In the genomic region with DNA sequence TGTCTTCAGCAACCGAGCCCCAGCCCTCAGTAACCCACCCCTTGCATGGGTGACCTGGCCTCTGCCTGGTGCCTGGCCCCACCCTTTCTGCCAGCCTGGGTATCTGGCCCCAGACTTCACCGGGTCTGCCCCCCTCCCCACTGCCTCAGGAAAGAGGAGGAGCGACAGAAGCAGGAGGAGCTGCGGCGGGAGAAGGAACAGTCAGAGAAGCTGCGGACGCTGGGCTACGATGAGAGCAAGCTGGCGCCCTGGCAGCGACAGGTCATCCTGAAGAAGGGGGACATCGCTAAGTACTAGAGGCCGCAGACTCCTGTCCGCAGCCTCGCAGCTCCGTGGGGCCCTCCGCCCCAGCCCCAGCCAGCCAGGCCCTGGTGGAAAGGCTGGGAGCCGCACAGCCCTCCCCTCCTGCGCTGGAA, we compare ENCODE assay signal across 10 cellular contexts. TPM values are rescaled to one million over a fixed set of nuclear protein-coding genes. Genes with fewer than 3 reads are reported as not detected.
DNase-seq lines count a peak whose midpoint lies in the region; ATAC-seq, FAIRE-seq and TF ChIP-seq lines count a peak whose summit lies in the region.
"Had no signal": no experiment of that assay in that cellular context is flagged by ENCODE, and none has a peak within 500 bp of the region (broad histone marks: within the 10 kb centered on the region; RNA-seq: fewer than 3 reads in every experiment).

No MANE protein-coding gene starts in this region.

- DNase-seq in DND-41 = peak; percentile 73
- peak; percentile 61 for DNase-seq in T-helper 2 cell treated with Interferon-gamma antibody and Interleukin-4, amounts not matched to agents 5 μg/mL and 100 μg/mL, for 36 hours (ENCODE audit: low spot score)
- peak; percentile 40 for DNase-seq in activated naive CD8-positive, alpha-beta T cell treated with anti-CD3 and anti-CD28 coated beads, Interleukin-2, amount 50 U/mL, for 24 hours
- peak; percentile 53 for DNase-seq in neural progenitor cell (ENCODE audit: low spot score)
- no peak for DNase-seq in ureter (ENCODE audit: low spot score)
- DNase-seq in frontal cortex (ENCODE audit: low spot score in 2 of 2) = no peak
- DNase-seq in NOMO-1 treated with dmso at 0.1 percent for 144 hours (lab: John Stamatoyannopoulos, UW; ENCODE audit: unreplicated experiment) = no peak
- DNase-seq: NCI-H345, nephron progenitor cell had no signal

- no peaks in the 10 kb centered on the region for H3K27me3 ChIP-seq in DND-41 (ENCODE audit: insufficient read depth, low read length, poor library complexity)
- peaks cover 2% of the 10 kb centered on the region for H3K27me3 ChIP-seq in neural progenitor cell

- H3K36me3 ChIP-seq in DND-41 (ENCODE audit: insufficient read depth, low read length) (no peaks in the 10 kb centered on the region), neural progenitor cell (no peaks in the 10 kb centered on the region)

- H3K4me1 Mint-ChIP-seq in T-helper 2 cell treated with Interferon-gamma antibody and Interleukin-4, amounts not matched to agents 5 μg/mL and 100 μg/mL, for 36 hours (ENCODE audit: low read depth) = peaks cover 38% of the 10 kb centered on the region
- H3K4me1 Mint-ChIP-seq in activated naive CD8-positive, alpha-beta T cell treated with anti-CD3 and anti-CD28 coated beads, Interleukin-2, amount 50 U/mL, for 24 hours = peaks cover 51% of the 10 kb centered on the region
- peaks cover 10% of the 10 kb centered on the region for H3K4me1 Mint-ChIP-seq in neural progenitor cell

- peak overlapping the region; percentile 69 for H3K9ac ChIP-seq in DND-41 (ENCODE audit: low read depth, low read length)
- H3K9ac ChIP-seq in neural progenitor cell = no peak overlapping the region

- no peaks in the 10 kb centered on the region for H3K9me3 ChIP-seq in DND-41 (ENCODE audit: insufficient read depth, low read length, severe bottlenecking)
- no peaks in the 10 kb centered on the region for H3K9me3 ChIP-seq in neural progenitor cell (ENCODE audit: low read depth)

- peaks cover 7% of the 10 kb centered on the region for H3F3A ChIP-seq in neural progenitor cell (ENCODE audit: low read depth)

- peaks cover 23% of the 10 kb centered on the region for H3K27me3 Mint-ChIP-seq in T-helper 2 cell treated with Interferon-gamma antibody and Interleukin-4, amounts not matched to agents 5 μg/mL and 100 μg/mL, for 36 hours (ENCODE audit: low read depth)
- peaks cover 21% of the 10 kb centered on the region for H3K27me3 Mint-ChIP-seq in activated naive CD8-positive, alpha-beta T cell treated with anti-CD3 and anti-CD28 coated beads, Interleukin-2, amount 50 U/mL, for 24 hours
- peaks cover 3% of the 10 kb centered on the region for H3K27me3 Mint-ChIP-seq in neural progenitor cell (ENCODE audit: insufficient read depth, low read depth)

- H3K4me2 ChIP-seq in DND-41 (ENCODE audit: insufficient read depth, low read length) = peak overlapping the region; percentile 64
- peak overlapping the region; percentile 69 for H3K4me2 ChIP-seq in neural progenitor cell

- H3K4me1 ChIP-seq in DND-41 (ENCODE audit: insufficient read depth, low read length) = peaks cover 19% of the 10 kb centered on the region
- peaks cover 13% of the 10 kb centered on the region for H3K4me1 ChIP-seq in neural progenitor cell

- H3K79me2 ChIP-seq in DND-41 (ENCODE audit: insufficient read depth, low read length) (no peaks in the 10 kb centered on the region), neural progenitor cell (ENCODE audit: low read depth) (no peaks in the 10 kb centered on the region)

- no peaks in the 10 kb centered on the region for H3K9me3 Mint-ChIP-seq in T-helper 2 cell treated with Interferon-gamma antibody and Interleukin-4, amounts not matched to agents 5 μg/mL and 100 μg/mL, for 36 hours
- H3K9me3 Mint-ChIP-seq in activated naive CD8-positive, alpha-beta T cell treated with anti-CD3 and anti-CD28 coated beads, Interleukin-2, amount 50 U/mL, for 24 hours = no peaks in the 10 kb centered on the region
- no peaks in the 10 kb centered on the region for H3K9me3 Mint-ChIP-seq in neural progenitor cell
- H3K9me3 Mint-ChIP-seq: nephron progenitor cell had no signal

- H3K4me3 Mint-ChIP-seq in T-helper 2 cell treated with Interferon-gamma antibody and Interleukin-4, amounts not matched to agents 5 μg/mL and 100 μg/mL, for 36 hours = peak overlapping the region; percentile 76
- H3K4me3 Mint-ChIP-seq in activated naive CD8-positive, alpha-beta T cell treated with anti-CD3 and anti-CD28 coated beads, Interleukin-2, amount 50 U/mL, for 24 hours = peak overlapping the region; percentile 60
- H3K4me3 Mint-ChIP-seq in neural progenitor cell = peak overlapping the region; percentile 65

- no peak for TF ChIP-seq CTCF in DND-41 (IDR thresholded peaks at IDR 0.05; ENCODE audit: borderline replicate concordance, extremely low read depth, low read length, poor library complexity, severe bottlenecking)
- no peak for TF ChIP-seq CTCF in neural progenitor cell (IDR thresholded peaks at IDR 0.05)

- H2AFZ ChIP-seq in DND-41 (ENCODE audit: low read depth, low read length) (peak overlapping the region; percentile 79), neural progenitor cell (replicated peaks) (no peak overlapping the region)

- peak overlapping the region; percentile 85 for H3K27ac Mint-ChIP-seq in T-helper 2 cell treated with Interferon-gamma antibody and Interleukin-4, amounts not matched to agents 5 μg/mL and 100 μg/mL, for 36 hours
- H3K27ac Mint-ChIP-seq in activated naive CD8-positive, alpha-beta T cell treated with anti-CD3 and anti-CD28 coated beads, Interleukin-2, amount 50 U/mL, for 24 hours = peak overlapping the region; percentile 76
- H3K27ac Mint-ChIP-seq in neural progenitor cell = peak overlapping the region; percentile 90

- H4K20me1 ChIP-seq in DND-41 (ENCODE audit: insufficient read depth, low read length) (no peaks in the 10 kb centered on the region), neural progenitor cell (ENCODE audit: low read depth) (no peaks in the 10 kb centered on the region)

- H3K4me3 ChIP-seq in DND-41 (ENCODE audit: low read depth in 1 of 2, low read length in 2 of 2) = peak overlapping the region; percentile 16 to 47; a peak in 3 of 4 replicates
- H3K4me3 ChIP-seq in neural progenitor cell = no peak overlapping the region

- ATAC-seq in DND-41 (ENCODE audit: insufficient read depth, low read depth) (peak; percentile 79), GM19328 (IDR thresholded peaks at IDR 0.05; ENCODE audit: unreplicated experiment) (no peak)
- ATAC-seq in activated naive CD8-positive, alpha-beta T cell treated with anti-CD3 and anti-CD28 coated beads, Interleukin-2, amount 50 U/mL, for 24 hours = peak; percentile 7

- H3K36me3 Mint-ChIP-seq in T-helper 2 cell treated with Interferon-gamma antibody and Interleukin-4, amounts not matched to agents 5 μg/mL and 100 μg/mL, for 36 hours (ENCODE audit: low read depth) = peaks cover 39% of the 10 kb centered on the region
- peaks cover 15% of the 10 kb centered on the region for H3K36me3 Mint-ChIP-seq in activated naive CD8-positive, alpha-beta T cell treated with anti-CD3 and anti-CD28 coated beads, Interleukin-2, amount 50 U/mL, for 24 hours (ENCODE audit: low read depth)
- peaks cover 3% of the 10 kb centered on the region for H3K36me3 Mint-ChIP-seq in neural progenitor cell

- H3K27ac ChIP-seq in DND-41 (ENCODE audit: low read length) (peak overlapping the region; percentile 69), neural progenitor cell (no peak overlapping the region)

- FAIRE-seq in frontal cortex (lab: Jason Lieb, UNC) = no peak

RNA-seq across cellular contexts. Expression of gene TNFRSF25, which starts 6.1 kb away (rescaled TPM):
- total RNA-seq in neural progenitor cell (ENCODE audit: low replicate concordance) (15.6 and 23.7 TPM in 2 replicates), ureter (17.1 TPM), frontal cortex (9.0 TPM)

RNA-seq across cellular contexts. Expression of gene PLEKHG5, which starts 31.6 kb away (rescaled TPM):
- 7.4 and 25.9 TPM in 2 replicates for total RNA-seq in neural progenitor cell (ENCODE audit: low replicate concordance)
- 17.7 TPM for total RNA-seq in ureter
- 24.9 TPM for total RNA-seq in frontal cortex

RNA-seq across cellular contexts. Expression of gene ESPN, which starts 35.3 kb away (rescaled TPM):
- 7.1 and 11.0 TPM in 2 replicates for total RNA-seq in neural progenitor cell (ENCODE audit: low replicate concordance)
- 6.2 TPM for total RNA-seq in ureter
- not detected for total RNA-seq in frontal cortex

RNA-seq across cellular contexts. Expression of gene HES2, which starts 40.1 kb away (rescaled TPM):
- total RNA-seq in neural progenitor cell (ENCODE audit: low replicate concordance) = 0.04 and 0.22 TPM in 2 replicates
- 2.1 TPM for total RNA-seq in ureter
- not detected for total RNA-seq in frontal cortex

Comparison
In these comparisons a context has a peak if more than half of its experiments do, and no peak if none do; other contexts are left out.
1. DNase-seq: peak in DND-41 (single experiment), T-helper 2 cell treated with Interferon-gamma antibody and Interleukin-4, amounts not matched to agents 5 μg/mL and 100 μg/mL, for 36 hours (single experiment), activated naive CD8-positive, alpha-beta T cell treated with anti-CD3 and anti-CD28 coated beads, Interleukin-2, amount 50 U/mL, for 24 hours (single experiment) and neural progenitor cell (single experiment); none in ureter (single experiment), frontal cortex (0 of 2) and NOMO-1 treated with dmso at 0.1 percent for 144 hours (single experiment).
2. Peak in every context shown above with its lines, with median percentiles within 50 percentile points of each other: H3K27ac Mint-ChIP-seq and H3K4me3 Mint-ChIP-seq.